10 cellular contexts compared by ENCODE assay signal in the genomic region with DNA sequence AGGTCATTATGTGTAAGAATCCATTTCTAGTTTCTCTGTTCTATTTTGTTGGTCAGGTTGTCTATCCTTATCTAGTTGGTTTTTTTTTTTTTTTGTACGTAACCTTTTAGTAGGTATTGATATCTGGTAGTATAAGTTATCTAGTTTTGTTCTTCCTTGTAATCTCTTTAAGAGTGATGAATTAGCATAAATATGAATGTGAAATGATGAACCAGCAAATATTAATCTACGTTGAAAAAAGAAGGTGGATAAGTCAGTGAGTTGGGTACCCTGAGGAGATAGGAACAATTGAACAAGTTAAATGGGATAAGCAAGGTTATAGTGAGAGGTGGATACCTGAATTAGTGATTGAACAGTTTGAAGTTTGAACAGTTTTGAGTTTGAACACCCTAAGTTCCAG.
"Had no signal": no experiment of that assay in that cellular context is flagged by ENCODE, and none has a peak within 500 bp of the region (broad histone marks: within the 10 kb centered on the region; RNA-seq: fewer than 3 reads in every experiment).

No MANE protein-coding gene starts in this region.

- H3K4me2 ChIP-seq: KMS-11 had no signal

- H3K4me3 Mint-ChIP-seq: HFFc6 had no signal

- ATAC-seq: HCT116 had no signal

- H3K4me3 ChIP-seq: GM23248, HAP-1 had no signal

- H2AFZ ChIP-seq: GM23248 had no signal

- H3K4me1 ChIP-seq: HAP-1 had no signal

- DNase-seq: GM23248, GOT3, H7, HFFc6, IMR-90, KBM-7 had no signal

- H3K27ac ChIP-seq: GM23248, HL-60, KMS-11 had no signal

- H3K9ac ChIP-seq: GM23248, KMS-11 had no signal
